1 cellular context compared by ENCODE assay signal in genomic region chr22:26483439-26484359, GRCh38.
TF ChIP-seq lines count a peak whose summit lies in the region.

Gene HPS4 (minus strand): TSS chr22:26483783. CDS start chr22:26481762, 2,021 bp downstream.
A gene with protein sequence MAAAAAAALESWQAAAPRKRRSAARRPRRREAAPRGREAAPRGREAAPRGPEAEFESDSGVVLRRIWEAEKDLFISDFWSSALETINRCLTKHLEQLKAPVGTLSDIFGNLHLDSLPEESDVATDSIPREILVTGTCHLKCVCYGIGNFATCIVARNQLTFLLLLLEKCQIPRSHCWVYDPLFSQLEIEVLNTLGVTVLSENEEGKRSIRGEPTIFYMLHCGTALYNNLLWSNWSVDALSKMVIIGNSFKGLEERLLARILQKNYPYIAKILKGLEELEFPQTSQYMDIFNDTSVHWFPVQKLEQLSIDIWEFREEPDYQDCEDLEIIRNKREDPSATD (plus strand): TSS chr22:26483877. CDS start chr22:26483891, 14 bp downstream.

TF ChIP-seq in K562, 482 proteins besides CTCF, POLR2A, EP300 and RAD21 (continued from another document):
- TF ChIP-seq ZNF24 (IDR thresholded peaks at IDR 0.05) (peak; percentile 33; the same call in 1 of the 2 replicates), SRSF1 (IDR thresholded peaks at IDR 0.05; ENCODE audit: low read depth, low read length) (no peak), BRF1 (IDR thresholded peaks at IDR 0.05; ENCODE audit: borderline replicate concordance, extremely low read depth, insufficient read length) (no peak), ZNF668 (CRISPR knock-in tag; IDR thresholded peaks at IDR 0.05) (no peak), CBX2 (IDR thresholded peaks at IDR 0.05; ENCODE audit: insufficient read depth, low read length, poor library complexity, severe bottlenecking) (no peak), BRD9 (IDR thresholded peaks at IDR 0.05; ENCODE audit: low read depth, partially characterized antibody) (peak; percentile 55), KHSRP (IDR thresholded peaks at IDR 0.05) (peak; percentile 86), CAMTA2 (CRISPR knock-in tag; conservative IDR thresholded peaks at IDR 0.05) (no peak), ZNF444 (CRISPR knock-in tag; IDR thresholded peaks at IDR 0.05) (no peak), CBFA2T3 (IDR thresholded peaks at IDR 0.05) (no peak), SFPQ (IDR thresholded peaks at IDR 0.05; ENCODE audit: low read depth, low read length) (no peak), C11orf30 (IDR thresholded peaks at IDR 0.05; ENCODE audit: low read depth) (peak; percentile 90), TARDBP (IDR thresholded peaks at IDR 0.05) (no peak)
- TF ChIP-seq, protein P1, sequence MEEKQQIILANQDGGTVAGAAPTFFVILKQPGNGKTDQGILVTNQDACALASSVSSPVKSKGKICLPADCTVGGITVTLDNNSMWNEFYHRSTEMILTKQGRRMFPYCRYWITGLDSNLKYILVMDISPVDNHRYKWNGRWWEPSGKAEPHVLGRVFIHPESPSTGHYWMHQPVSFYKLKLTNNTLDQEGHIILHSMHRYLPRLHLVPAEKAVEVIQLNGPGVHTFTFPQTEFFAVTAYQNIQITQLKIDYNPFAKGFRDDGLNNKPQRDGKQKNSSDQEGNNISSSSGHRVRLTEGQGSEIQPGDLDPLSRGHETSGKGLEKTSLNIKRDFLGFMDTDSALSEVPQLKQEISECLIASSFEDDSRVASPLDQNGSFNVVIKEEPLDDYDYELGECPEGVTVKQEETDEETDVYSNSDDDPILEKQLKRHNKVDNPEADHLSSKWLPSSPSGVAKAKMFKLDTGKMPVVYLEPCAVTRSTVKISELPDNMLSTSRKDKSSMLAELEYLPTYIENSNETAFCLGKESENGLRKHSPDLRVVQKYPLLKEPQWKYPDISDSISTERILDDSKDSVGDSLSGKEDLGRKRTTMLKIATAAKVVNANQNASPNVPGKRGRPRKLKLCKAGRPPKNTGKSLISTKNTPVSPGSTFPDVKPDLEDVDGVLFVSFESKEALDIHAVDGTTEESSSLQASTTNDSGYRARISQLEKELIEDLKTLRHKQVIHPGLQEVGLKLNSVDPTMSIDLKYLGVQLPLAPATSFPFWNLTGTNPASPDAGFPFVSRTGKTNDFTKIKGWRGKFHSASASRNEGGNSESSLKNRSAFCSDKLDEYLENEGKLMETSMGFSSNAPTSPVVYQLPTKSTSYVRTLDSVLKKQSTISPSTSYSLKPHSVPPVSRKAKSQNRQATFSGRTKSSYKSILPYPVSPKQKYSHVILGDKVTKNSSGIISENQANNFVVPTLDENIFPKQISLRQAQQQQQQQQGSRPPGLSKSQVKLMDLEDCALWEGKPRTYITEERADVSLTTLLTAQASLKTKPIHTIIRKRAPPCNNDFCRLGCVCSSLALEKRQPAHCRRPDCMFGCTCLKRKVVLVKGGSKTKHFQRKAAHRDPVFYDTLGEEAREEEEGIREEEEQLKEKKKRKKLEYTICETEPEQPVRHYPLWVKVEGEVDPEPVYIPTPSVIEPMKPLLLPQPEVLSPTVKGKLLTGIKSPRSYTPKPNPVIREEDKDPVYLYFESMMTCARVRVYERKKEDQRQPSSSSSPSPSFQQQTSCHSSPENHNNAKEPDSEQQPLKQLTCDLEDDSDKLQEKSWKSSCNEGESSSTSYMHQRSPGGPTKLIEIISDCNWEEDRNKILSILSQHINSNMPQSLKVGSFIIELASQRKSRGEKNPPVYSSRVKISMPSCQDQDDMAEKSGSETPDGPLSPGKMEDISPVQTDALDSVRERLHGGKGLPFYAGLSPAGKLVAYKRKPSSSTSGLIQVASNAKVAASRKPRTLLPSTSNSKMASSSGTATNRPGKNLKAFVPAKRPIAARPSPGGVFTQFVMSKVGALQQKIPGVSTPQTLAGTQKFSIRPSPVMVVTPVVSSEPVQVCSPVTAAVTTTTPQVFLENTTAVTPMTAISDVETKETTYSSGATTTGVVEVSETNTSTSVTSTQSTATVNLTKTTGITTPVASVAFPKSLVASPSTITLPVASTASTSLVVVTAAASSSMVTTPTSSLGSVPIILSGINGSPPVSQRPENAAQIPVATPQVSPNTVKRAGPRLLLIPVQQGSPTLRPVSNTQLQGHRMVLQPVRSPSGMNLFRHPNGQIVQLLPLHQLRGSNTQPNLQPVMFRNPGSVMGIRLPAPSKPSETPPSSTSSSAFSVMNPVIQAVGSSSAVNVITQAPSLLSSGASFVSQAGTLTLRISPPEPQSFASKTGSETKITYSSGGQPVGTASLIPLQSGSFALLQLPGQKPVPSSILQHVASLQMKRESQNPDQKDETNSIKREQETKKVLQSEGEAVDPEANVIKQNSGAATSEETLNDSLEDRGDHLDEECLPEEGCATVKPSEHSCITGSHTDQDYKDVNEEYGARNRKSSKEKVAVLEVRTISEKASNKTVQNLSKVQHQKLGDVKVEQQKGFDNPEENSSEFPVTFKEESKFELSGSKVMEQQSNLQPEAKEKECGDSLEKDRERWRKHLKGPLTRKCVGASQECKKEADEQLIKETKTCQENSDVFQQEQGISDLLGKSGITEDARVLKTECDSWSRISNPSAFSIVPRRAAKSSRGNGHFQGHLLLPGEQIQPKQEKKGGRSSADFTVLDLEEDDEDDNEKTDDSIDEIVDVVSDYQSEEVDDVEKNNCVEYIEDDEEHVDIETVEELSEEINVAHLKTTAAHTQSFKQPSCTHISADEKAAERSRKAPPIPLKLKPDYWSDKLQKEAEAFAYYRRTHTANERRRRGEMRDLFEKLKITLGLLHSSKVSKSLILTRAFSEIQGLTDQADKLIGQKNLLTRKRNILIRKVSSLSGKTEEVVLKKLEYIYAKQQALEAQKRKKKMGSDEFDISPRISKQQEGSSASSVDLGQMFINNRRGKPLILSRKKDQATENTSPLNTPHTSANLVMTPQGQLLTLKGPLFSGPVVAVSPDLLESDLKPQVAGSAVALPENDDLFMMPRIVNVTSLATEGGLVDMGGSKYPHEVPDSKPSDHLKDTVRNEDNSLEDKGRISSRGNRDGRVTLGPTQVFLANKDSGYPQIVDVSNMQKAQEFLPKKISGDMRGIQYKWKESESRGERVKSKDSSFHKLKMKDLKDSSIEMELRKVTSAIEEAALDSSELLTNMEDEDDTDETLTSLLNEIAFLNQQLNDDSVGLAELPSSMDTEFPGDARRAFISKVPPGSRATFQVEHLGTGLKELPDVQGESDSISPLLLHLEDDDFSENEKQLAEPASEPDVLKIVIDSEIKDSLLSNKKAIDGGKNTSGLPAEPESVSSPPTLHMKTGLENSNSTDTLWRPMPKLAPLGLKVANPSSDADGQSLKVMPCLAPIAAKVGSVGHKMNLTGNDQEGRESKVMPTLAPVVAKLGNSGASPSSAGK (IDR thresholded peaks at IDR 0.05): no peak
TF ChIP-seq in K562: peak in this region for 117.
